ENCODE assay signal across 8 cellular contexts in the genomic region with DNA sequence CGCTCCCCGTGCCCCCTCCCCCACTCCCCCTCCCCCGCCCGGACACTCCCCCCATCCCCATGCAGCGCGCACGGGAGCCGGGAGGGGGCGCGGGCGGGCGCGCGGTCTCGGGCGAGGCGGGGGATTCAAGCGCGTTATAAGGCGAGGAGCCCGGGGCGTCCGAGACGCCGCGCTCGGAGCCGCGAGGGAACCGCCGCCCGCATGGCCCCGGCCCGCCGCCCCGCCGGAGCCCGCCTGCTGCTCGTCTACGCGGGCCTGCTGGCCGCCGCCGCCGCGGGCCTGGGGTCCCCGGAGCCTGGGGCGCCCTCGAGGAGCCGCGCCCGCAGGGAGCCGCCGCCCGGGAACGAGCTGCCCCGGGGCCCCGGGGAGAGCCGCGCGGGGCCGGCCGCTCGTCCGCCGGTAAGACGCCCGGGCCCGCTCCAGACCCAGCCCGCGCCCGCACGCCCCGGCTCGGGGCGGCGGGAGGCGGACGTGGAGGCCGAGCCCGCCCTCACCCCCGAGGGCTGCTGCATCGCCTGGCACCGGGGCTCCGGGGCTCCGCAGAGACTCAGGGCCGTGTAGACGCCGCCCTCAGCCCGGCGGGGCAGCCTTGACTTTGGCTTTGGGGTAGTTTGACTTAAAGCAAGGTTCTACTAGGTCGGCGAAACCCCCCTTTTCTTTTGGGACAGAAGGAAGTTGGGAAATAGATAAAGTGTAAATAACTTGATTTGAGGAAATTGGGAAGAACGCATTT. TPM values are rescaled to one million over a fixed set of nuclear protein-coding genes. Genes with fewer than 3 reads are reported as not detected.
A peak's percentile ranks its signal among the peaks of the same experiment; 100 is the strongest.
DNase-seq lines count a peak whose midpoint lies in the region; ATAC-seq and TF ChIP-seq lines count a peak whose summit lies in the region.

A gene with protein sequence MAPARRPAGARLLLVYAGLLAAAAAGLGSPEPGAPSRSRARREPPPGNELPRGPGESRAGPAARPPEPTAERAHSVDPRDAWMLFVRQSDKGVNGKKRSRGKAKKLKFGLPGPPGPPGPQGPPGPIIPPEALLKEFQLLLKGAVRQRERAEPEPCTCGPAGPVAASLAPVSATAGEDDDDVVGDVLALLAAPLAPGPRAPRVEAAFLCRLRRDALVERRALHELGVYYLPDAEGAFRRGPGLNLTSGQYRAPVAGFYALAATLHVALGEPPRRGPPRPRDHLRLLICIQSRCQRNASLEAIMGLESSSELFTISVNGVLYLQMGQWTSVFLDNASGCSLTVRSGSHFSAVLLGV (plus strand): TSS at position 164 of the 733 bp plus-strand sequence. CDS start 38 bp downstream, at position 202.

- no peak for TF ChIP-seq EP300 in transverse colon (IDR thresholded peaks at IDR 0.05; ENCODE audit: low read depth)

- 4% methylated on average over 7 of the region's 94 CpGs; no CpG with 5 or more reads in 1 of the 2 donors for WGBS in transverse colon (ENCODE audit: low coverage in 1 of 2), 2 donors

- H3K9me3 Mint-ChIP-seq in natural killer cell treated with Interleukin-12 subunit alpha and Interleukin-12 subunit beta and Interleukin-15 and Interleukin-18, amount 100 ng/mL, for 72 hours, result no peaks in the 10 kb centered on the region

- no peaks in the 10 kb centered on the region for H3K9me3 ChIP-seq in transverse colon

- no peak within 1 kb of the TSS for H3K27ac ChIP-seq in transverse colon

- in situ Hi-C loops in transverse colon (cut with MboI; ENCODE audit: low pct_ligation_motif_present in 1 of 4, low pct_unique_long_range_greater_than_20kb in 1 of 4, low sequenced_read_pairs in 3 of 4), result no loop called here

- peaks cover 4 to 12% of the 10 kb centered on the region in 2 donors for H3K4me1 Mint-ChIP-seq in natural killer cell treated with Interleukin-12 subunit alpha and Interleukin-12 subunit beta and Interleukin-15 and Interleukin-18, amount 100 ng/mL, for 72 hours (ENCODE audit: low read depth in 2 of 2)

- no peak for TF ChIP-seq POLR2A in transverse colon (IDR thresholded peaks at IDR 0.05)

- H3K4me1 ChIP-seq in transverse colon, result peaks cover 12 to 23% (median 18%) of the 10 kb centered on the region in 4 donors

- no peaks in the 10 kb centered on the region for H3K36me3 Mint-ChIP-seq in natural killer cell treated with Interleukin-12 subunit alpha and Interleukin-12 subunit beta and Interleukin-15 and Interleukin-18, amount 100 ng/mL, for 72 hours

- H3K36me3 ChIP-seq in transverse colon, result no peaks in the 10 kb centered on the region

- TF ChIP-seq CTCF in epithelial cell of proximal tubule (conservative IDR thresholded peaks at IDR 0.05; ENCODE audit: low read depth, low read length) (peak; percentile 38), transverse colon (IDR thresholded peaks at IDR 0.05) (peak in 3 of 5 experiments; percentile 49 to 62 (median 49))

- peak within 1 kb of the TSS; percentile 73 for H3K4me3 Mint-ChIP-seq in natural killer cell treated with Interleukin-12 subunit alpha and Interleukin-12 subunit beta and Interleukin-15 and Interleukin-18, amount 100 ng/mL, for 72 hours

- H3K4me3 ChIP-seq in epithelial cell of proximal tubule (ENCODE audit: low read depth, low read length) (peak within 1 kb of the TSS; percentile 62), transverse colon (peak within 1 kb of the TSS in 3 of 4 donors; percentile 22 to 41 (median 31))

- H3K27ac Mint-ChIP-seq in natural killer cell treated with Interleukin-12 subunit alpha and Interleukin-12 subunit beta and Interleukin-15 and Interleukin-18, amount 100 ng/mL, for 72 hours, result no peak within 1 kb of the TSS

- H3K27me3 ChIP-seq in transverse colon, result peaks cover 55% of the 10 kb centered on the region

- peak in 5 of 6 experiments; percentile 12 to 34 (median 13) for DNase-seq in stimulated activated naive CD4-positive, alpha-beta T cell (lab: John Stamatoyannopoulos, UW)
- no peak for DNase-seq in stimulated activated naive CD4-positive, alpha-beta T cell treated with Interleukin-2 at 50 U/mL for 16 hours (lab: John Stamatoyannopoulos, UW)
- DNase-seq in MV-4-11 (lab: John Stamatoyannopoulos, UW) (peak; percentile 4), epithelial cell of proximal tubule (ENCODE audit: low read depth) (no peak), transverse colon (peak; percentile 47)
- peak; percentile 59 to 62 for DNase-seq in activated CD4-positive, alpha-beta T cell treated with anti-CD3 and anti-CD28 coated beads, Interleukin-2, amount 50 U/mL, for 48 hours
- no peak for DNase-seq in natural killer cell treated with Interleukin-12 subunit alpha and Interleukin-12 subunit beta and Interleukin-15 and Interleukin-18, amount 100 ng/mL, for 72 hours (ENCODE audit: low spot score)

- H3K27me3 Mint-ChIP-seq in natural killer cell treated with Interleukin-12 subunit alpha and Interleukin-12 subunit beta and Interleukin-15 and Interleukin-18, amount 100 ng/mL, for 72 hours, result no peaks in the 10 kb centered on the region

- intact Hi-C loops in transverse colon (cut with DNase I; ENCODE audit: low total_unique reads), result no loop called here

- ATAC-seq in natural killer cell treated with Interleukin-12 subunit alpha and Interleukin-12 subunit beta and Interleukin-15 and Interleukin-18, amount 100 ng/mL, for 72 hours, result peak; percentile 72 to 77
- no peak for ATAC-seq in GM21723 (IDR thresholded peaks at IDR 0.05; ENCODE audit: unreplicated experiment)

RNA-seq across cellular contexts. Expression of the gene that starts here (rescaled TPM):
- total RNA-seq in epithelial cell of proximal tubule, result 9.8 and 86.8 TPM in 2 replicates
- total RNA-seq in natural killer cell treated with Interleukin-12 subunit alpha and Interleukin-12 subunit beta and Interleukin-15 and Interleukin-18, amount 100 ng/mL, for 72 hours, result 1 to 10 TPM in 1 of 2 donors, under 1 TPM in 1; 0.20 to 3.8 TPM
- under 1 TPM in 1 of 4 donors, not detected in 3; 0.41 TPM for total RNA-seq in transverse colon

Comparison
In these comparisons a context has a peak if more than half of its experiments do, and no peak if none do; other contexts are left out.
1. DNase-seq: peak in stimulated activated naive CD4-positive, alpha-beta T cell (5 of 6), MV-4-11 (single experiment) and activated CD4-positive, alpha-beta T cell treated with anti-CD3 and anti-CD28 coated beads, Interleukin-2, amount 50 U/mL, for 48 hours (2 of 2); none in stimulated activated naive CD4-positive, alpha-beta T cell treated with Interleukin-2 at 50 U/mL for 16 hours (single experiment), epithelial cell of proximal tubule (single experiment) and natural killer cell treated with Interleukin-12 subunit alpha and Interleukin-12 subunit beta and Interleukin-15 and Interleukin-18, amount 100 ng/mL, for 72 hours (single experiment).
2. Peak in DNase-seq and H3K4me3 ChIP-seq in transverse colon; RNA of the gene not detected or under 1 TPM.